In genomic region chr20:58113706-58114105, GRCh38 we compare ENCODE assay signal across 19 cellular contexts.
DNase-seq lines count a peak whose midpoint lies in the region; ATAC-seq, FAIRE-seq and TF ChIP-seq lines count a peak whose summit lies in the region.
"Had no signal": no experiment of that assay in that cellular context is flagged by ENCODE, and none has a peak within 500 bp of the region (broad histone marks: within the 10 kb centered on the region; RNA-seq: fewer than 3 reads in every experiment).

No MANE protein-coding gene starts in this region.

- no peaks in the 10 kb centered on the region for H3K27me3 Mint-ChIP-seq in osteocyte (ENCODE audit: unreplicated experiment)
- H3K27me3 Mint-ChIP-seq in WTC11 (ENCODE audit: low read depth) = peaks cover 3% of the 10 kb centered on the region; the same call in 1 of the 2 replicates

- no peak overlapping the region for H3K4me3 ChIP-seq in bronchial epithelial cell (ENCODE audit: low read depth, low read length)
- H3K4me3 ChIP-seq: Peyer's patch had no signal

- H3K36me3 Mint-ChIP-seq in osteocyte (ENCODE audit: unreplicated experiment) = peaks cover 4% of the 10 kb centered on the region
- no peaks in the 10 kb centered on the region for H3K36me3 Mint-ChIP-seq in WTC11

- no peak overlapping the region for H3K27ac Mint-ChIP-seq in osteocyte (ENCODE audit: unreplicated experiment)
- H3K27ac Mint-ChIP-seq in WTC11 = no peak overlapping the region
- H3K27ac Mint-ChIP-seq: CD8-positive, alpha-beta memory T cell had no signal

- H3K4me3 Mint-ChIP-seq in osteocyte (ENCODE audit: unreplicated experiment) = no peak overlapping the region
- no peak overlapping the region for H3K4me3 Mint-ChIP-seq in WTC11
- H3K4me3 Mint-ChIP-seq: CD8-positive, alpha-beta memory T cell had no signal

- DNase-seq in D341Med (ENCODE audit: low spot score) = peak; percentile 9
- peak; percentile 67 for DNase-seq in NCI-H1694 treated with DMSO at 0.1 percent for 48 hours (lab: John Stamatoyannopoulos, UW)
- DNase-seq in bronchial epithelial cell (ENCODE audit: low read depth) = no peak
- DNase-seq in osteocyte (ENCODE audit: extremely low spot score, unreplicated experiment) = peak; percentile 30
- no peak for DNase-seq in WTC11 (ENCODE audit: low spot score)
- DNase-seq in activated gamma-delta T cell treated with Interleukin-2 at 50 U/mL for 16 hours = no peak
- DNase-seq: BE2C; CD8-positive, alpha-beta memory T cell; DMS153; EL; HCEC 1CT; IMR-90; NCI-H1436; NCI-H2107; NCI-H748 treated with DMSO at 0.1 percent for 48 hours; Peyer's patch; SHP77 treated with DMSO at 0.1 percent for 48 hours had no signal

- CTCF ChIA-PET in WTC11 (lab: Charles Lee) = interaction anchor here (0.7 to 1.2 kb wide), 2 partner anchors 28 to 66 kb away, joined by 3 to 4 read pairs; no protein-coding TSS in a partner anchor

- POLR2A ChIA-PET in WTC11 (lab: Charles Lee) = no interaction called here

- ATAC-seq in GM18498 (IDR thresholded peaks at IDR 0.05; ENCODE audit: unreplicated experiment) = no peak
- no peak for ATAC-seq in WTC11

- TF ChIP-seq CTCF in bronchial epithelial cell (IDR thresholded peaks at IDR 0.05; ENCODE audit: insufficient read depth, low read length, severe bottlenecking) (no peak), osteocyte (IDR thresholded peaks at IDR 0.05) (no peak), WTC11 (IDR thresholded peaks at IDR 0.05) (no peak)

- H3K4me1 Mint-ChIP-seq in osteocyte (ENCODE audit: unreplicated experiment) = peaks cover 23% of the 10 kb centered on the region
- H3K4me1 Mint-ChIP-seq in WTC11 = no peaks in the 10 kb centered on the region
- H3K4me1 Mint-ChIP-seq: CD8-positive, alpha-beta memory T cell had no signal

- H3K36me3 ChIP-seq in bronchial epithelial cell (ENCODE audit: control insufficient read depth, insufficient read depth, low read length) = no peaks in the 10 kb centered on the region
- H3K36me3 ChIP-seq: BE2C, Peyer's patch had no signal

- peaks cover 2% of the 10 kb centered on the region for H3K27me3 ChIP-seq in bronchial epithelial cell (ENCODE audit: control insufficient read depth, insufficient read depth, low read length)
- H3K27me3 ChIP-seq: BE2C, Peyer's patch had no signal

- H3K9me3 Mint-ChIP-seq in osteocyte (ENCODE audit: unreplicated experiment) = peaks cover 19% of the 10 kb centered on the region
- peaks cover 24% of the 10 kb centered on the region for H3K9me3 Mint-ChIP-seq in WTC11

- peak; percentile 32 for FAIRE-seq in bronchial epithelial cell (lab: Jason Lieb, UNC)
- FAIRE-seq: GM18507 had no signal

TF ChIP-seq in WTC11, 78 proteins besides CTCF, POLR2A, EP300 and RAD21:
- TF ChIP-seq, protein P1, sequence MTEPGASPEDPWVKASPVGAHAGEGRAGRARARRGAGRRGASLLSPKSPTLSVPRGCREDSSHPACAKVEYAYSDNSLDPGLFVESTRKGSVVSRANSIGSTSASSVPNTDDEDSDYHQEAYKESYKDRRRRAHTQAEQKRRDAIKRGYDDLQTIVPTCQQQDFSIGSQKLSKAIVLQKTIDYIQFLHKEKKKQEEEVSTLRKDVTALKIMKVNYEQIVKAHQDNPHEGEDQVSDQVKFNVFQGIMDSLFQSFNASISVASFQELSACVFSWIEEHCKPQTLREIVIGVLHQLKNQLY (CRISPR knock-in tag; IDR thresholded peaks at IDR 0.05) = no peak
- no peak for TF ChIP-seq ZNF416 (CRISPR knock-in tag; IDR thresholded peaks at IDR 0.05)
- TF ChIP-seq SP1 (CRISPR knock-in tag; conservative IDR thresholded peaks at IDR 0.05) = no peak
- TF ChIP-seq, protein P2, sequence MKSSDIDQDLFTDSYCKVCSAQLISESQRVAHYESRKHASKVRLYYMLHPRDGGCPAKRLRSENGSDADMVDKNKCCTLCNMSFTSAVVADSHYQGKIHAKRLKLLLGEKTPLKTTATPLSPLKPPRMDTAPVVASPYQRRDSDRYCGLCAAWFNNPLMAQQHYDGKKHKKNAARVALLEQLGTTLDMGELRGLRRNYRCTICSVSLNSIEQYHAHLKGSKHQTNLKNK (CRISPR knock-in tag; IDR thresholded peaks at IDR 0.05) = no peak
- no peak for TF ChIP-seq GABPB1 (CRISPR knock-in tag; IDR thresholded peaks at IDR 0.05)
- TF ChIP-seq, protein P3, sequence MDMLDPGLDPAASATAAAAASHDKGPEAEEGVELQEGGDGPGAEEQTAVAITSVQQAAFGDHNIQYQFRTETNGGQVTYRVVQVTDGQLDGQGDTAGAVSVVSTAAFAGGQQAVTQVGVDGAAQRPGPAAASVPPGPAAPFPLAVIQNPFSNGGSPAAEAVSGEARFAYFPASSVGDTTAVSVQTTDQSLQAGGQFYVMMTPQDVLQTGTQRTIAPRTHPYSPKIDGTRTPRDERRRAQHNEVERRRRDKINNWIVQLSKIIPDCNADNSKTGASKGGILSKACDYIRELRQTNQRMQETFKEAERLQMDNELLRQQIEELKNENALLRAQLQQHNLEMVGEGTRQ (CRISPR knock-in tag; IDR thresholded peaks at IDR 0.05) = no peak
- no peak for TF ChIP-seq NFYB (CRISPR knock-in tag; conservative IDR thresholded peaks at IDR 0.05; ENCODE audit: low read depth)
- TF ChIP-seq ZNF281 (CRISPR knock-in tag; IDR thresholded peaks at IDR 0.05) = no peak
- TF ChIP-seq ZNF219 (CRISPR knock-in tag; IDR thresholded peaks at IDR 0.05; ENCODE audit: borderline replicate concordance) = no peak
- TF ChIP-seq EMX1 (CRISPR knock-in tag; IDR thresholded peaks at IDR 0.05) = no peak
- no peak for TF ChIP-seq MXD4 (CRISPR knock-in tag; IDR thresholded peaks at IDR 0.05; ENCODE audit: borderline replicate concordance)
TF ChIP-seq in WTC11: peak in this region for 0.

Comparison
In these comparisons a context has a peak if more than half of its experiments do, and no peak if none do; other contexts are left out.
1. DNase-seq: peak in D341Med (single experiment), NCI-H1694 treated with DMSO at 0.1 percent for 48 hours (single experiment) and osteocyte (single experiment); none in bronchial epithelial cell (single experiment), WTC11 (single experiment) and activated gamma-delta T cell treated with Interleukin-2 at 50 U/mL for 16 hours (single experiment).